Comparison of ENCODE assay signal across 8 cellular contexts in genomic region chr17:42674755-42675347, GRCh38. TPM values are rescaled to one million over a fixed set of nuclear protein-coding genes. Genes with fewer than 3 reads are reported as not detected.
DNase-seq lines count a peak whose midpoint lies in the region; TF ChIP-seq lines count a peak whose summit lies in the region.

No MANE protein-coding gene starts in this region.

- peak overlapping the region; percentile 26 for H3K4me3 Mint-ChIP-seq in activated CD4-positive, alpha-beta T cell treated with anti-CD3 and anti-CD28 coated beads, Interleukin-2, amount 10 ng/mL, durations not matched to agents 24 days and 14 days

- peaks cover 4 to 81% (median 42%) of the 10 kb centered on the region in 4 donors for H3K4me1 ChIP-seq in tibial nerve

- no peak for TF ChIP-seq EP300 in tibial nerve (IDR thresholded peaks at IDR 0.05)

- no peaks in the 10 kb centered on the region for H3K36me3 Mint-ChIP-seq in activated CD4-positive, alpha-beta T cell treated with anti-CD3 and anti-CD28 coated beads, Interleukin-2, amount 10 ng/mL, durations not matched to agents 24 days and 14 days (ENCODE audit: low read depth)

- DNase-seq in activated CD4-positive, alpha-beta T cell treated with anti-CD3 and anti-CD28 coated beads, Interleukin-2, amount 10 ng/mL, durations not matched to agents 24 days and 14 days, result peak; percentile 61
- DNase-seq in activated CD4-positive, alpha-beta T cell treated with anti-CD3 and anti-CD28 coated beads for 4 hours, result no peak
- DNase-seq in iPS-NIHi11 (ENCODE audit: low spot score), result peak; percentile 56
- DNase-seq in tibial nerve (ENCODE audit: low spot score in 2 of 2), result no peak
- DNase-seq in caudate nucleus (lab: John Stamatoyannopoulos, UW), result no peak
- DNase-seq in activated T-cell treated with anti-CD3 and anti-CD28 coated beads, Interleukin-2, amount 50 U/mL, for 48 hours, result no peak
- no peak for DNase-seq in NCI-H128 (lab: John Stamatoyannopoulos, UW; ENCODE audit: unreplicated experiment)

- intact Hi-C loops in activated CD4-positive, alpha-beta T cell treated with anti-CD3 and anti-CD28 coated beads, Interleukin-2, amount 10 ng/mL, durations not matched to agents 24 days and 14 days (cut with micrococcal nuclease), result loop anchor here (5.0 kb wide), 2 partner anchors 107 to 483 kb away; partner anchors contain the start of genes GHDC and WNK4

- H3K27me3 Mint-ChIP-seq in activated CD4-positive, alpha-beta T cell treated with anti-CD3 and anti-CD28 coated beads, Interleukin-2, amount 10 ng/mL, durations not matched to agents 24 days and 14 days, result peaks cover 47% of the 10 kb centered on the region

- no peak overlapping the region for H3K27ac Mint-ChIP-seq in activated CD4-positive, alpha-beta T cell treated with anti-CD3 and anti-CD28 coated beads, Interleukin-2, amount 10 ng/mL, durations not matched to agents 24 days and 14 days

- 30 to 37% methylated on average over 8 to 9 of the region's 9 CpGs for WGBS in tibial nerve, 2 donors

- no peaks in the 10 kb centered on the region for H3K9me3 ChIP-seq in tibial nerve

- H3K27ac ChIP-seq in VCaP (peak overlapping the region; percentile 81), tibial nerve (peak overlapping the region in 3 of 4 donors; percentile 84 to 97 (median 91)), caudate nucleus (ENCODE audit: low read depth, low read length) (no peak overlapping the region)

- H3K27me3 ChIP-seq in tibial nerve, result no peaks in the 10 kb centered on the region

- H3K4me1 Mint-ChIP-seq in activated CD4-positive, alpha-beta T cell treated with anti-CD3 and anti-CD28 coated beads, Interleukin-2, amount 10 ng/mL, durations not matched to agents 24 days and 14 days, result peaks cover 40% of the 10 kb centered on the region

- peaks cover 0 to 40% (median 0%) of the 10 kb centered on the region in 3 donors for H3K36me3 ChIP-seq in tibial nerve

- TF ChIP-seq CTCF in VCaP (conservative IDR thresholded peaks at IDR 0.05) (no peak), tibial nerve (IDR thresholded peaks at IDR 0.05) (no peak)

- H3K4me3 ChIP-seq in tibial nerve, result peak overlapping the region; percentile 50 to 98 (median 72)

- no peaks in the 10 kb centered on the region for H3K9me3 Mint-ChIP-seq in activated CD4-positive, alpha-beta T cell treated with anti-CD3 and anti-CD28 coated beads, Interleukin-2, amount 10 ng/mL, durations not matched to agents 24 days and 14 days

- TF ChIP-seq POLR2A in tibial nerve (IDR thresholded peaks at IDR 0.05), result no peak

RNA-seq across cellular contexts. Expression of gene PLEKHH3, which starts 1.9 kb away (rescaled TPM):
- total RNA-seq in activated CD4-positive, alpha-beta T cell treated with anti-CD3 and anti-CD28 coated beads, Interleukin-2, amount 10 ng/mL, durations not matched to agents 24 days and 14 days, result 0.77 and 1.1 TPM in 2 replicates
- total RNA-seq in tibial nerve, result 10 to 100 TPM; 32.4 to 57.7 (median 46.1) TPM

RNA-seq across cellular contexts. Expression of gene CCR10, which starts 6.8 kb away (rescaled TPM):
- 0.17 and 0.75 TPM in 2 replicates for total RNA-seq in activated CD4-positive, alpha-beta T cell treated with anti-CD3 and anti-CD28 coated beads, Interleukin-2, amount 10 ng/mL, durations not matched to agents 24 days and 14 days
- total RNA-seq in tibial nerve, result 10 to 100 TPM in 1 of 4 donors, 1 to 10 TPM in 3; 3.7 to 11.1 (median 7.1) TPM

RNA-seq across cellular contexts. Expression of gene CNTNAP1, which starts 7.5 kb away (rescaled TPM):
- 3.0 and 3.2 TPM in 2 replicates for total RNA-seq in activated CD4-positive, alpha-beta T cell treated with anti-CD3 and anti-CD28 coated beads, Interleukin-2, amount 10 ng/mL, durations not matched to agents 24 days and 14 days
- 10 to 100 TPM in 2 of 4 donors, 1 to 10 TPM in 2; 6.3 to 21.0 (median 12.6) TPM for total RNA-seq in tibial nerve

RNA-seq across cellular contexts. Expression of gene TUBG2, which starts 15.8 kb away (rescaled TPM):
- 11.8 and 12.9 TPM in 2 replicates for total RNA-seq in activated CD4-positive, alpha-beta T cell treated with anti-CD3 and anti-CD28 coated beads, Interleukin-2, amount 10 ng/mL, durations not matched to agents 24 days and 14 days
- 10 to 100 TPM; 48.2 to 92.4 (median 77.6) TPM for total RNA-seq in tibial nerve

Comparison
In these comparisons a context has a peak if more than half of its experiments do, and no peak if none do; other contexts are left out.
1. DNase-seq: peak in activated CD4-positive, alpha-beta T cell treated with anti-CD3 and anti-CD28 coated beads, Interleukin-2, amount 10 ng/mL, durations not matched to agents 24 days and 14 days (single experiment) and iPS-NIHi11 (single experiment); none in activated CD4-positive, alpha-beta T cell treated with anti-CD3 and anti-CD28 coated beads for 4 hours (0 of 2), tibial nerve (0 of 2), caudate nucleus (0 of 61), activated T-cell treated with anti-CD3 and anti-CD28 coated beads, Interleukin-2, amount 50 U/mL, for 48 hours (0 of 2) and NCI-H128 (single experiment).
2. RNA of gene PLEKHH3, which starts 1.9 kb away (total RNA-seq): 32.4 to 57.7 TPM in tibial nerve; 0.77 to 1.1 TPM in activated CD4-positive, alpha-beta T cell treated with anti-CD3 and anti-CD28 coated beads, Interleukin-2, amount 10 ng/mL, durations not matched to agents 24 days and 14 days; every median in the first group is over 10 times any median in the second.